Comparison of ENCODE assay signal across 18 cellular contexts in genomic region chr7:4857189-4857588, GRCh38. TPM values are rescaled to one million over a fixed set of nuclear protein-coding genes. Genes with fewer than 3 reads are reported as not detected.
DNase-seq lines count a peak whose midpoint lies in the region; ATAC-seq and TF ChIP-seq lines count a peak whose summit lies in the region.
"Had no signal": no experiment of that assay in that cellular context is flagged by ENCODE, and none has a peak within 500 bp of the region (broad histone marks: within the 10 kb centered on the region; RNA-seq: fewer than 3 reads in every experiment).

No MANE protein-coding gene starts in this region.

- H2BK5ac ChIP-seq in trophoblast cell (ENCODE audit: low read depth, low read length, poor library complexity) = no peak overlapping the region

- H3K9ac ChIP-seq in endodermal cell (ENCODE audit: extremely low read depth, low read length, poor library complexity, severe bottlenecking) (no peak overlapping the region), trophoblast cell (ENCODE audit: low read length) (no peak overlapping the region)

- H3K4me1 Mint-ChIP-seq in endodermal cell = peaks cover 39% of the 10 kb centered on the region
- H3K4me1 Mint-ChIP-seq: H9 had no signal

- intact Hi-C loops in PC-9 (cut with micrococcal nuclease; ENCODE audit: unreplicated experiment) (no loop called here), mucosa of descending colon (cut with DNase I, micrococcal nuclease) (no loop called here)

- no peak overlapping the region for H3K4me3 Mint-ChIP-seq in endodermal cell
- H3K4me3 Mint-ChIP-seq: CD4-positive, alpha-beta T cell; H9 had no signal

- no peak overlapping the region for H2BK120ac ChIP-seq in trophoblast cell (ENCODE audit: insufficient read depth, low read length, poor library complexity)

- BruUV-seq in PC-9 (replicated peaks; lab: Mats Ljungman, UMichigan) = no TSS peak

- H3K4me3 ChIP-seq in PC-9 (no peak overlapping the region), endodermal cell (ENCODE audit: low read length) (peak overlapping the region; percentile 49), mucosa of descending colon (no peak overlapping the region), trophoblast cell (ENCODE audit: low read depth, low read length) (no peak overlapping the region)
- H3K4me3 ChIP-seq: A549 had no signal

- peak; percentile 43 for DNase-seq in DMS53 (lab: John Stamatoyannopoulos, UW)
- no peak for DNase-seq in DMS53 treated with DMSO at 0.1 percent for 48 hours (lab: John Stamatoyannopoulos, UW; ENCODE audit: unreplicated experiment)
- no peak for DNase-seq in PC-9
- DNase-seq in endodermal cell = no peak
- DNase-seq in mucosa of descending colon = no peak
- no peak for DNase-seq in hippocampal formation (lab: John Stamatoyannopoulos, UW)
- no peak for DNase-seq in trophoblast cell
- DNase-seq: AML-193; Caco-2; CD4-positive, alpha-beta T cell; DMS79 treated with DMSO at 0.1 percent for 48 hours; GF-D8; GOT3; H9 had no signal

- no peak overlapping the region for H2AK5ac ChIP-seq in trophoblast cell (ENCODE audit: low read length)

- no peak overlapping the region for H2BK12ac ChIP-seq in trophoblast cell (ENCODE audit: low read length)

- H3K27me3 Mint-ChIP-seq in endodermal cell (ENCODE audit: insufficient read depth) = no peaks in the 10 kb centered on the region

- H3K27me3 ChIP-seq in PC-9 (ENCODE audit: insufficient read depth, low read depth) (peaks cover 80% of the 10 kb centered on the region), endodermal cell (ENCODE audit: control insufficient read depth, insufficient read depth, low read length, poor library complexity, severe bottlenecking) (no peaks in the 10 kb centered on the region), trophoblast cell (ENCODE audit: insufficient read depth, low read length) (no peaks in the 10 kb centered on the region)

- no peaks in the 10 kb centered on the region for H3K36me3 ChIP-seq in PC-9 (ENCODE audit: low read depth)
- H3K36me3 ChIP-seq in endodermal cell (ENCODE audit: control insufficient read depth, insufficient read depth, low read length) = no peaks in the 10 kb centered on the region
- H3K36me3 ChIP-seq in mucosa of descending colon (ENCODE audit: low read depth) = no peaks in the 10 kb centered on the region
- H3K36me3 ChIP-seq in trophoblast cell (ENCODE audit: control insufficient read depth in 1 of 2, insufficient read depth in 2 of 2, low read length in 2 of 2) = no peaks in the 10 kb centered on the region

- H3K23ac ChIP-seq in trophoblast cell (ENCODE audit: low read length) = no peak overlapping the region

- H3K9me3 Mint-ChIP-seq in endodermal cell = peaks cover 2% of the 10 kb centered on the region
- H3K9me3 Mint-ChIP-seq: CD4-positive, alpha-beta T cell had no signal

- peaks cover 26% of the 10 kb centered on the region for H3K36me3 Mint-ChIP-seq in endodermal cell (ENCODE audit: low read depth)

- no peak overlapping the region for H4K8ac ChIP-seq in trophoblast cell (ENCODE audit: low read depth, low read length)

- H2AFZ ChIP-seq in PC-9 (no peak overlapping the region), trophoblast cell (ENCODE audit: insufficient read depth, low read length, poor library complexity) (no peak overlapping the region)

- no peak overlapping the region for H4K12ac ChIP-seq in trophoblast cell (ENCODE audit: low read depth, low read length)

- peak overlapping the region; percentile 21 for H3K4me2 ChIP-seq in PC-9
- no peak overlapping the region for H3K4me2 ChIP-seq in trophoblast cell (ENCODE audit: low read length)
- H3K4me2 ChIP-seq: A549 had no signal

- no peak overlapping the region for H4K91ac ChIP-seq in trophoblast cell (ENCODE audit: low read depth, low read length)

- no peak for TF ChIP-seq CTCF in PC-9 (conservative IDR thresholded peaks at IDR 0.05)
- TF ChIP-seq CTCF in endodermal cell (conservative IDR thresholded peaks at IDR 0.05) = no peak
- TF ChIP-seq CTCF in mucosa of descending colon (IDR thresholded peaks at IDR 0.05) = no peak

- H3K4me1 ChIP-seq in PC-9 (replicated peaks; ENCODE audit: insufficient read depth) (no peaks in the 10 kb centered on the region), endodermal cell (ENCODE audit: control insufficient read depth, insufficient read depth, low read length) (peaks cover 3% of the 10 kb centered on the region), mucosa of descending colon (ENCODE audit: low read depth) (no peaks in the 10 kb centered on the region), trophoblast cell (ENCODE audit: control insufficient read depth in 1 of 2, insufficient read depth in 2 of 2, low read length in 2 of 2) (no peaks in the 10 kb centered on the region)
- H3K4me1 ChIP-seq: A549, Caco-2 had no signal

- no peak overlapping the region for H3K18ac ChIP-seq in trophoblast cell (ENCODE audit: low read length)

- H3K27ac ChIP-seq in PC-9 (no peak overlapping the region), endodermal cell (ENCODE audit: low read depth, low read length) (peak overlapping the region; percentile 14), trophoblast cell (ENCODE audit: low read depth, low read length) (no peak overlapping the region)
- H3K27ac ChIP-seq: 22Rv1, A549, C4-2B had no signal

- H3K79me2 ChIP-seq in PC-9 (ENCODE audit: low read depth) = no peaks in the 10 kb centered on the region
- no peaks in the 10 kb centered on the region for H3K79me2 ChIP-seq in trophoblast cell (ENCODE audit: control insufficient read depth, insufficient read depth, low read length, poor library complexity)

- CTCF ChIA-PET in PC-9 (lab: Charles Lee) = no interaction called here

- POLR2A ChIA-PET in PC-9 (lab: Charles Lee; ENCODE audit: unreplicated experiment) = no interaction called here

- no peaks in the 10 kb centered on the region for H3K79me1 ChIP-seq in trophoblast cell (ENCODE audit: low read length)

- no peak overlapping the region for H3K14ac ChIP-seq in trophoblast cell (ENCODE audit: low read length)

- 88 to 100% methylated on average over 2 to 3 of the region's 3 CpGs for WGBS in endodermal cell (ENCODE audit: insufficient coverage in 1 of 2, insufficient read length in 1 of 2), 2 experiments
- no CpG with 5 or more reads among the region's 3 CpGs for WGBS in trophoblast cell (ENCODE audit: extremely low coverage, insufficient coverage, insufficient read length)

- H4K20me1 ChIP-seq in PC-9 (ENCODE audit: insufficient read depth) = no peaks in the 10 kb centered on the region

- H3F3A ChIP-seq in PC-9 (ENCODE audit: insufficient read depth, low read depth) = no peaks in the 10 kb centered on the region

- no peak for ATAC-seq in mucosa of descending colon
- ATAC-seq: A549 had no signal

- H3K9me3 ChIP-seq in PC-9 (ENCODE audit: insufficient read depth, low read depth) (0 out of 2 replicates have a peak, but pooled peaks cover 3% of the 10 kb centered on the region), endodermal cell (ENCODE audit: control insufficient read depth, low read length) (peaks cover 24% of the 10 kb centered on the region), mucosa of descending colon (no peaks in the 10 kb centered on the region), trophoblast cell (ENCODE audit: insufficient read depth, low read depth, low read length) (peaks cover 6% of the 10 kb centered on the region)
- H3K9me3 ChIP-seq: A549, Caco-2 had no signal

- peak overlapping the region; percentile 20 for H3K27ac Mint-ChIP-seq in endodermal cell
- H3K27ac Mint-ChIP-seq: CD4-positive, alpha-beta T cell; H9 had no signal

- no peak overlapping the region for H3K4ac ChIP-seq in trophoblast cell (ENCODE audit: low read depth, low read length)

- no peaks in the 10 kb centered on the region for H3K9me2 ChIP-seq in PC-9 (ENCODE audit: insufficient read depth)

RNA-seq across cellular contexts. Expression of gene PAPOLB, which starts 4.6 kb away (rescaled TPM):
- total RNA-seq in PC-9 (2021) = not detected in 2 replicates
- 1 to 10 TPM; 1.2 to 1.8 TPM for total RNA-seq in endodermal cell
- polyA plus RNA-seq in endodermal cell (2013, experiment 1 of 2) = 0.11 TPM
- 0.21 TPM for polyA plus RNA-seq in endodermal cell (2013, experiment 2 of 2)
- total RNA-seq in mucosa of descending colon = under 1 TPM in 2 of 3 donors, not detected in 1; 0.06 to 0.09 TPM
- not detected in 2 replicates for polyA plus RNA-seq in trophoblast cell (2013)
- total RNA-seq: Caco-2; CD4-positive, alpha-beta T cell; HT-29 had no signal
- polyA plus RNA-seq: A549 had no signal

RNA-seq across cellular contexts. Expression of gene RADIL, which starts 26.3 kb away (rescaled TPM):
- 0.35 and 0.73 TPM in 2 replicates for total RNA-seq in PC-9 (2021)
- total RNA-seq in endodermal cell = 10 to 100 TPM; 34.9 to 47.6 TPM
- 15.4 TPM for polyA plus RNA-seq in endodermal cell (2013, experiment 1 of 2)
- polyA plus RNA-seq in endodermal cell (2013, experiment 2 of 2) = 17.9 TPM
- 1 to 10 TPM in 2 of 3 donors, under 1 TPM in 1; 0.35 to 7.4 (median 1.1) TPM for total RNA-seq in mucosa of descending colon
- 0.29 and 0.36 TPM in 2 replicates for polyA plus RNA-seq in trophoblast cell (2013)
- total RNA-seq: Caco-2; CD4-positive, alpha-beta T cell; HT-29 had no signal

Comparison
In these comparisons a context has a peak if more than half of its experiments do, and no peak if none do; other contexts are left out.
1. RNA of gene RADIL, which starts 26.3 kb away (total RNA-seq): 34.9 to 47.6 TPM in endodermal cell; 0.35 to 7.4 TPM in mucosa of descending colon and 0.35 to 0.73 TPM in PC-9; every median in the first group is over 4 times any median in the second.